Comparison of ENCODE assay signal across 37 cellular contexts in genomic region chr3:101879102-101879501, GRCh38. TPM values are rescaled to one million over a fixed set of nuclear protein-coding genes. Genes with fewer than 3 reads are reported as not detected.
DNase-seq lines count a peak whose midpoint lies in the region; ATAC-seq, FAIRE-seq and TF ChIP-seq lines count a peak whose summit lies in the region.
"Had no signal": no experiment of that assay in that cellular context is flagged by ENCODE, and none has a peak within 500 bp of the region (broad histone marks: within the 10 kb centered on the region; RNA-seq: fewer than 3 reads in every experiment).

No MANE protein-coding gene starts in this region.

- POLR2A ChIA-PET in T-cell (lab: Charles Lee), result no interaction called here
- POLR2A ChIA-PET in activated CD4-positive, alpha-beta T cell treated with anti-CD3 and anti-CD28 coated beads, Interleukin-2, amount 10 ng/mL, durations not matched to agents 7 days and 5 days (lab: Charles Lee), result no interaction called here

- H3K4me3 Mint-ChIP-seq in T-cell, result no peak overlapping the region
- H3K4me3 Mint-ChIP-seq in activated CD4-positive, alpha-beta T cell treated with anti-CD3 and anti-CD28 coated beads, Interleukin-2, amount 10 ng/mL, durations not matched to agents 7 days and 5 days, result no peak overlapping the region
- H3K4me3 Mint-ChIP-seq: activated naive CD4-positive, alpha-beta T cell treated with anti-CD3 and anti-CD28 coated beads, Interleukin-2, amount 50 U/mL, for 24 hours; activated T-helper 17 cell treated with anti-CD3 and anti-CD28 coated beads, Interleukin-2, amount 50 U/mL, for 72 hours; CD8-positive, alpha-beta T cell; effector memory CD8-positive, alpha-beta T cell; nephron progenitor cell; stimulated activated naive CD8-positive, alpha-beta T cell treated with anti-CD3 and anti-CD28 coated beads, Interleukin-15, amount 100 ng/mL, for 72 hours had no signal

- no peaks in the 10 kb centered on the region for H3K9me3 Mint-ChIP-seq in T-cell
- H3K9me3 Mint-ChIP-seq in activated CD4-positive, alpha-beta T cell treated with anti-CD3 and anti-CD28 coated beads, Interleukin-2, amount 10 ng/mL, durations not matched to agents 7 days and 5 days, result peaks cover 2% of the 10 kb centered on the region
- H3K9me3 Mint-ChIP-seq: activated naive CD4-positive, alpha-beta T cell treated with anti-CD3 and anti-CD28 coated beads, Interleukin-2, amount 50 U/mL, for 24 hours; activated T-helper 17 cell treated with anti-CD3 and anti-CD28 coated beads, Interleukin-2, amount 50 U/mL, for 72 hours; CD8-positive, alpha-beta T cell; effector memory CD8-positive, alpha-beta T cell; nephron progenitor cell had no signal

- TF ChIP-seq CTCF in 22Rv1 (IDR thresholded peaks at IDR 0.05), result no peak

- no peak for DNase-seq in GM12891 (ENCODE audit: insufficient read length, low spot score)
- peak; percentile 62 for DNase-seq in NCI-H2196 (lab: John Stamatoyannopoulos, UW; ENCODE audit: unreplicated experiment)
- no peak for DNase-seq in foreskin melanocyte
- no peak for DNase-seq in activated naive CD4-positive, alpha-beta T cell treated with anti-CD3 and anti-CD28 coated beads, Interleukin-2, amount 50 U/mL, for 16 hours
- no peak for DNase-seq in T-cell
- DNase-seq in activated CD4-positive, alpha-beta T cell treated with anti-CD3 and anti-CD28 coated beads, Interleukin-2, amount 10 ng/mL, durations not matched to agents 7 days and 5 days, result no peak
- DNase-seq: activated CD4-positive, alpha-beta T cell treated with anti-CD3 and anti-CD28 coated beads, Interleukin-2, amount 50 U/mL, for 48 hours; activated CD8-positive, alpha-beta memory T cell treated with anti-CD3 and anti-CD28 coated beads, Interleukin-2, amount 50 U/mL, for 48 hours; amygdala; CD8-positive, alpha-beta T cell; cortex of kidney; effector memory CD8-positive, alpha-beta T cell; erythroblast; foreskin fibroblast; GF-D8; heart right ventricle; kidney glomerular epithelial cell; mammary epithelial cell; NCI-H1417 treated with DMSO at 0.1 percent for 48 hours; NCI-H2171 treated with DMSO at 0.1 percent for 48 hours; nephron progenitor cell; NK-92 treated with Interleukin-12 subunit alpha and Interleukin-12 subunit beta, amount 100 ng/mL, for 24 hours; ovary; retina; SHP77; small intestine; stimulated activated CD8-positive, alpha-beta memory T cell treated with anti-CD3 and anti-CD28 coated beads, Interleukin-4, amount 100 ng/mL, for 48 hours; stimulated activated naive CD8-positive, alpha-beta T cell treated with anti-CD3 and anti-CD28 coated beads, Interleukin-15, amount 100 ng/mL, for 72 hours; SW 1271; thyroid gland had no signal

- peak; percentile 90 for ATAC-seq in esophagus mucosa
- no peak for ATAC-seq in T-cell (replicated peaks in 1 of 4)
- ATAC-seq: A549; activated T-helper 17 cell treated with anti-CD3 and anti-CD28 coated beads, Interleukin-2, amount 50 U/mL, for 72 hours; CD8-positive, alpha-beta T cell; effector memory CD8-positive, alpha-beta T cell; heart right ventricle; Panc1; stimulated activated naive CD8-positive, alpha-beta T cell treated with anti-CD3 and anti-CD28 coated beads, Interleukin-15, amount 100 ng/mL, for 72 hours had no signal

- no peaks in the 10 kb centered on the region for H3K36me3 Mint-ChIP-seq in T-cell
- H3K36me3 Mint-ChIP-seq in activated CD4-positive, alpha-beta T cell treated with anti-CD3 and anti-CD28 coated beads, Interleukin-2, amount 10 ng/mL, durations not matched to agents 7 days and 5 days (ENCODE audit: low read depth), result no peaks in the 10 kb centered on the region
- H3K36me3 Mint-ChIP-seq: activated naive CD4-positive, alpha-beta T cell treated with anti-CD3 and anti-CD28 coated beads, Interleukin-2, amount 50 U/mL, for 24 hours; CD8-positive, alpha-beta T cell had no signal

- no peak for TF ChIP-seq POLR2A in GM12891 (IDR thresholded peaks at IDR 0.05; ENCODE audit: low read depth, low read length)

- CTCF ChIA-PET in T-cell (lab: Charles Lee), result no interaction called here
- CTCF ChIA-PET in activated CD4-positive, alpha-beta T cell treated with anti-CD3 and anti-CD28 coated beads, Interleukin-2, amount 10 ng/mL, durations not matched to agents 7 days and 5 days (lab: Charles Lee), result no interaction called here

- no peak overlapping the region for H3K27ac Mint-ChIP-seq in T-cell
- H3K27ac Mint-ChIP-seq in activated CD4-positive, alpha-beta T cell treated with anti-CD3 and anti-CD28 coated beads, Interleukin-2, amount 10 ng/mL, durations not matched to agents 7 days and 5 days, result no peak overlapping the region
- H3K27ac Mint-ChIP-seq: activated naive CD4-positive, alpha-beta T cell treated with anti-CD3 and anti-CD28 coated beads, Interleukin-2, amount 50 U/mL, for 24 hours; activated T-helper 17 cell treated with anti-CD3 and anti-CD28 coated beads, Interleukin-2, amount 50 U/mL, for 72 hours; CD8-positive, alpha-beta T cell; effector memory CD8-positive, alpha-beta T cell; nephron progenitor cell had no signal

- peak; percentile 16 for FAIRE-seq in GM12891 (lab: Jason Lieb, UNC)
- FAIRE-seq: A549, small intestine had no signal

- H3K4me1 Mint-ChIP-seq in T-cell, result peaks cover 0 to 4% (median 0%) of the 10 kb centered on the region in 3 donors
- no peaks in the 10 kb centered on the region for H3K4me1 Mint-ChIP-seq in activated CD4-positive, alpha-beta T cell treated with anti-CD3 and anti-CD28 coated beads, Interleukin-2, amount 10 ng/mL, durations not matched to agents 7 days and 5 days
- H3K4me1 Mint-ChIP-seq: activated naive CD4-positive, alpha-beta T cell treated with anti-CD3 and anti-CD28 coated beads, Interleukin-2, amount 50 U/mL, for 24 hours; activated T-helper 17 cell treated with anti-CD3 and anti-CD28 coated beads, Interleukin-2, amount 50 U/mL, for 72 hours; nephron progenitor cell; stimulated activated naive CD8-positive, alpha-beta T cell treated with anti-CD3 and anti-CD28 coated beads, Interleukin-15, amount 100 ng/mL, for 72 hours had no signal

- peak overlapping the region; percentile 56 for H3K27ac ChIP-seq in 22Rv1
- H3K27ac ChIP-seq: A549, heart right ventricle, KMS-11, ovary had no signal

- H3K27me3 Mint-ChIP-seq in T-cell, result no peaks in the 10 kb centered on the region
- no peaks in the 10 kb centered on the region for H3K27me3 Mint-ChIP-seq in activated CD4-positive, alpha-beta T cell treated with anti-CD3 and anti-CD28 coated beads, Interleukin-2, amount 10 ng/mL, durations not matched to agents 7 days and 5 days
- H3K27me3 Mint-ChIP-seq: activated naive CD4-positive, alpha-beta T cell treated with anti-CD3 and anti-CD28 coated beads, Interleukin-2, amount 50 U/mL, for 24 hours; activated T-helper 17 cell treated with anti-CD3 and anti-CD28 coated beads, Interleukin-2, amount 50 U/mL, for 72 hours; effector memory CD8-positive, alpha-beta T cell; stimulated activated naive CD8-positive, alpha-beta T cell treated with anti-CD3 and anti-CD28 coated beads, Interleukin-15, amount 100 ng/mL, for 72 hours had no signal

TF ChIP-seq in GM12891, 5 proteins besides CTCF, POLR2A, EP300 and RAD21:
- TF ChIP-seq PAX5 (IDR thresholded peaks at IDR 0.05; ENCODE audit: insufficient read depth, low read length, severe bottlenecking), result no peak
- no peak for TF ChIP-seq POLR2AphosphoS5 (IDR thresholded peaks at IDR 0.05; ENCODE audit: low read depth, low read length)
- TF ChIP-seq POU2F2 (IDR thresholded peaks at IDR 0.05; ENCODE audit: low read depth, low read length), result no peak
- TF ChIP-seq TAF1 (IDR thresholded peaks at IDR 0.05; ENCODE audit: low read depth, low read length), result no peak
- TF ChIP-seq SPI1 (IDR thresholded peaks at IDR 0.05; ENCODE audit: low read depth, low read length), result no peak

RNA-seq across cellular contexts. Expression of gene NFKBIZ, which starts 29.8 kb away (rescaled TPM):
- 30.5 TPM for polyA plus RNA-seq in GM12891 (2012; ENCODE audit: low read depth, missing spikeins)
- total RNA-seq in esophagus mucosa, result 56.3 TPM
- total RNA-seq in T-cell, result 100 to 1,000 TPM; 130 to 720 (median 132) TPM
- 10 to 100 TPM; 33.7 to 37.7 TPM for total RNA-seq in activated CD4-positive, alpha-beta T cell treated with anti-CD3 and anti-CD28 coated beads, Interleukin-2, amount 10 ng/mL, durations not matched to agents 7 days and 5 days
